Comparison of ENCODE assay signal across 10 cellular contexts in the genomic region with DNA sequence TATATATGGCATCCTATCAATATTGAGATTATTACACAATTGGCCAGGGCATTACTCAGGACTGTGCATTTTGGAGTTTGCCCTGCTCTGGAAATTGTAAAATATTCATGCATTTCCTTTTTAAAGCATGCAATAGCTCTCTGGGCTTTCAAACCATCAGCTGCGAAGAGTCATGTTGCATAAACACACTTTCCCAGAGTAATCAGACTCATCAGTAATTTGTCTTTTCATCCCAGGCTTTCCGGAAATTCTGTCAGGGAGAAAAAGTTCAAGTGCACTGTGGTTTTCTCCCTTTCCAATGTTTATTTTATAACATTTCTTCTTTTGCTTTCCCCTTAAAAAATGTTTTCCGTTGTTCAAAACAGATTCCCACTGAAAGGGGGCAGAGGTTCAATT. TPM values are rescaled to one million over a fixed set of nuclear protein-coding genes. Genes with fewer than 3 reads are reported as not detected.
DNase-seq lines count a peak whose midpoint lies in the region; ATAC-seq and TF ChIP-seq lines count a peak whose summit lies in the region.
"Had no signal": no experiment of that assay in that cellular context is flagged by ENCODE, and none has a peak within 500 bp of the region (broad histone marks: within the 10 kb centered on the region; RNA-seq: fewer than 3 reads in every experiment).

No MANE protein-coding gene starts in this region.

- DNase-seq in COLO668 (lab: John Stamatoyannopoulos, UW; ENCODE audit: unreplicated experiment) = peak; percentile 31
- DNase-seq in NCI-H2029 treated with DMSO at 0.1 percent for 48 hours (lab: John Stamatoyannopoulos, UW) = peak; percentile 57
- DNase-seq in dedifferentiated amniotic fluid mesenchymal stem cell (ENCODE audit: extremely low spot score) = peak; percentile 81
- no peak for DNase-seq in osteocyte (ENCODE audit: extremely low spot score, unreplicated experiment)
- no peak for DNase-seq in GDM1 (lab: John Stamatoyannopoulos, UW)
- DNase-seq in NCI-H524 treated with DMSO at 0.1 percent for 48 hours (lab: John Stamatoyannopoulos, UW) = no peak
- DNase-seq: KBM-7, T-helper 17 cell had no signal

- ATAC-seq in GM19395 (IDR thresholded peaks at IDR 0.05; ENCODE audit: unreplicated experiment) (no peak), GM21447 (IDR thresholded peaks at IDR 0.05; ENCODE audit: unreplicated experiment) (no peak)
- ATAC-seq: T-helper 17 cell had no signal

- no peak for TF ChIP-seq CTCF in osteocyte (IDR thresholded peaks at IDR 0.05)

- H3K36me3 Mint-ChIP-seq in osteocyte (ENCODE audit: unreplicated experiment) = no peaks in the 10 kb centered on the region

- peaks cover 15% of the 10 kb centered on the region for H3K4me1 Mint-ChIP-seq in osteocyte (ENCODE audit: unreplicated experiment)

- no peaks in the 10 kb centered on the region for H3K9me3 Mint-ChIP-seq in osteocyte (ENCODE audit: unreplicated experiment)

- peaks cover 31% of the 10 kb centered on the region for H3K27me3 Mint-ChIP-seq in osteocyte (ENCODE audit: unreplicated experiment)

- H3K4me3 Mint-ChIP-seq in osteocyte (ENCODE audit: unreplicated experiment) = no peak overlapping the region
- H3K4me3 Mint-ChIP-seq: T-helper 17 cell had no signal

- peak overlapping the region; percentile 31 for H3K27ac Mint-ChIP-seq in osteocyte (ENCODE audit: unreplicated experiment)
- H3K27ac Mint-ChIP-seq: T-helper 17 cell had no signal

RNA-seq across cellular contexts. Expression of a gene that starts 38.9 kb away (rescaled TPM):
- 76.8 and 78.7 TPM in 2 replicates for total RNA-seq in osteocyte

Comparison
In these comparisons a context has a peak if more than half of its experiments do, and no peak if none do; other contexts are left out.
1. DNase-seq: peak in COLO668 (single experiment), NCI-H2029 treated with DMSO at 0.1 percent for 48 hours (single experiment) and dedifferentiated amniotic fluid mesenchymal stem cell (single experiment); none in osteocyte (single experiment), GDM1 (single experiment) and NCI-H524 treated with DMSO at 0.1 percent for 48 hours (single experiment).